ENCODE assay signal across 1 cellular context in genomic region chr1:5953386-5953785, GRCh38.
TF ChIP-seq lines count a peak whose summit lies in the region.

No MANE protein-coding gene starts in this region.

TF ChIP-seq in HepG2, 621 proteins besides CTCF, POLR2A, EP300 and RAD21 (continued from another document):
- TF ChIP-seq, protein P1, sequence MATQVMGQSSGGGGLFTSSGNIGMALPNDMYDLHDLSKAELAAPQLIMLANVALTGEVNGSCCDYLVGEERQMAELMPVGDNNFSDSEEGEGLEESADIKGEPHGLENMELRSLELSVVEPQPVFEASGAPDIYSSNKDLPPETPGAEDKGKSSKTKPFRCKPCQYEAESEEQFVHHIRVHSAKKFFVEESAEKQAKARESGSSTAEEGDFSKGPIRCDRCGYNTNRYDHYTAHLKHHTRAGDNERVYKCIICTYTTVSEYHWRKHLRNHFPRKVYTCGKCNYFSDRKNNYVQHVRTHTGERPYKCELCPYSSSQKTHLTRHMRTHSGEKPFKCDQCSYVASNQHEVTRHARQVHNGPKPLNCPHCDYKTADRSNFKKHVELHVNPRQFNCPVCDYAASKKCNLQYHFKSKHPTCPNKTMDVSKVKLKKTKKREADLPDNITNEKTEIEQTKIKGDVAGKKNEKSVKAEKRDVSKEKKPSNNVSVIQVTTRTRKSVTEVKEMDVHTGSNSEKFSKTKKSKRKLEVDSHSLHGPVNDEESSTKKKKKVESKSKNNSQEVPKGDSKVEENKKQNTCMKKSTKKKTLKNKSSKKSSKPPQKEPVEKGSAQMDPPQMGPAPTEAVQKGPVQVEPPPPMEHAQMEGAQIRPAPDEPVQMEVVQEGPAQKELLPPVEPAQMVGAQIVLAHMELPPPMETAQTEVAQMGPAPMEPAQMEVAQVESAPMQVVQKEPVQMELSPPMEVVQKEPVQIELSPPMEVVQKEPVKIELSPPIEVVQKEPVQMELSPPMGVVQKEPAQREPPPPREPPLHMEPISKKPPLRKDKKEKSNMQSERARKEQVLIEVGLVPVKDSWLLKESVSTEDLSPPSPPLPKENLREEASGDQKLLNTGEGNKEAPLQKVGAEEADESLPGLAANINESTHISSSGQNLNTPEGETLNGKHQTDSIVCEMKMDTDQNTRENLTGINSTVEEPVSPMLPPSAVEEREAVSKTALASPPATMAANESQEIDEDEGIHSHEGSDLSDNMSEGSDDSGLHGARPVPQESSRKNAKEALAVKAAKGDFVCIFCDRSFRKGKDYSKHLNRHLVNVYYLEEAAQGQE (IDR thresholded peaks at IDR 0.05; ENCODE audit: borderline replicate concordance in 1 of 2, low read depth in 1 of 2, low read length in 2 of 2): no peak
- TF ChIP-seq ZBTB20 (CRISPR knock-in tag; IDR thresholded peaks at IDR 0.05; ENCODE audit: borderline replicate concordance, low read depth) (no peak), ZSCAN12 (CRISPR knock-in tag; IDR thresholded peaks at IDR 0.05) (no peak), SRSF4 (IDR thresholded peaks at IDR 0.05; ENCODE audit: low read depth, low read length, poor library complexity, severe bottlenecking) (no peak), ZNF569 (CRISPR knock-in tag; IDR thresholded peaks at IDR 0.05; ENCODE audit: borderline replicate concordance) (no peak), SOX6 (IDR thresholded peaks at IDR 0.05) (no peak), SOX6 (CRISPR knock-in tag; IDR thresholded peaks at IDR 0.05) (no peak)
- TF ChIP-seq, protein P2, sequence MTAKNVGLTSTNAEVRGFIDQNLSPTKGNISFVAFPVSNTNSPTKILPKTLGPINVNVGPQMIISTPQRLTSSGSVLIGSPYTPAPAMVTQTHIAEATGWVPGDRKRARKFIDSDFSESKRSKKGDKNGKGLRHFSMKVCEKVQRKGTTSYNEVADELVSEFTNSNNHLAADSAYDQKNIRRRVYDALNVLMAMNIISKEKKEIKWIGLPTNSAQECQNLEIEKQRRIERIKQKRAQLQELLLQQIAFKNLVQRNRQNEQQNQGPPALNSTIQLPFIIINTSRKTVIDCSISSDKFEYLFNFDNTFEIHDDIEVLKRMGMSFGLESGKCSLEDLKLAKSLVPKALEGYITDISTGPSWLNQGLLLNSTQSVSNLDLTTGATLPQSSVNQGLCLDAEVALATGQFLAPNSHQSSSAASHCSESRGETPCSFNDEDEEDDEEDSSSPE (CRISPR knock-in tag; IDR thresholded peaks at IDR 0.05): no peak
